In genomic region chr22:31284756-31285155, GRCh38 we compare ENCODE assay signal across 10 cellular contexts. TPM values are rescaled to one million over a fixed set of nuclear protein-coding genes. Genes with fewer than 3 reads are reported as not detected.
DNase-seq lines count a peak whose midpoint lies in the region; ATAC-seq, FAIRE-seq and TF ChIP-seq lines count a peak whose summit lies in the region.
"Had no signal": no experiment of that assay in that cellular context is flagged by ENCODE, and none has a peak within 500 bp of the region (broad histone marks: within the 10 kb centered on the region; RNA-seq: fewer than 3 reads in every experiment).

No MANE protein-coding gene starts in this region.

- CTCF ChIA-PET in CD4-positive, alpha-beta memory T cell (lab: Charles Lee; ENCODE audit: partially characterized antibody): interaction anchor here (0.9 to 2.5 kb wide), 5 partner anchors 10 to 73 kb away, joined by 3 to 27 read pairs (median 9); partner anchors contain the start of gene LIMK2
- CTCF ChIA-PET in H1 (lab: Charles Lee; ENCODE audit: partially characterized antibody): interaction anchor here (0.6 to 5.5 kb wide), 7 partner anchors 11 to 187 kb away, joined by 3 to 50 read pairs (median 5); no protein-coding TSS in a partner anchor

- H2AFZ ChIP-seq in H1 (ENCODE audit: low read length): no peak overlapping the region

- H2BK12ac ChIP-seq in H1 (ENCODE audit: low read depth, low read length): no peak overlapping the region

- H4K8ac ChIP-seq in H1 (ENCODE audit: extremely low read depth, insufficient read depth, low read length): no peak overlapping the region

- TF ChIP-seq RAD21 in H1 (IDR thresholded peaks at IDR 0.05 in 1 of 2, conservative IDR thresholded peaks at IDR 0.05 in 1 of 2; ENCODE audit: low read depth in 2 of 2, low read length in 2 of 2): no peak

- H2BK15ac ChIP-seq in H1 (ENCODE audit: low read length): 0 out of 2 replicates have a peak overlapping the region, but pooled peaks have one; percentile 23

- no peaks in the 10 kb centered on the region for H3K79me2 ChIP-seq in H1 (ENCODE audit: control insufficient read depth in 1 of 2, insufficient read depth in 2 of 2, low read length in 2 of 2)

- peaks cover 100% of the 10 kb centered on the region for H3K4me1 ChIP-seq in CD4-positive, alpha-beta memory T cell (ENCODE audit: insufficient read depth, low read length)
- H3K4me1 ChIP-seq in Peyer's patch: peaks cover 0 to 47% (median 28%) of the 10 kb centered on the region in 4 donors
- peaks cover 0 to 2% (median 0%) of the 10 kb centered on the region in 4 experiments; a peak in 2 of 7 replicates for H3K4me1 ChIP-seq in H1 (replicated peaks in 1 of 4; ENCODE audit: control insufficient read depth in 3 of 4, insufficient read depth in 4 of 4, low read length in 3 of 4)

- H2AK5ac ChIP-seq in H1 (ENCODE audit: low read depth, low read length): no peak overlapping the region

- no peak overlapping the region for H3K14ac ChIP-seq in H1 (ENCODE audit: insufficient read length)

- H2BK5ac ChIP-seq in H1 (ENCODE audit: low read depth, low read length): no peak overlapping the region

- no peak for TF ChIP-seq CTCF in Peyer's patch (IDR thresholded peaks at IDR 0.05)
- no peak for TF ChIP-seq CTCF in H1 (IDR thresholded peaks at IDR 0.05; ENCODE audit: control extremely low read depth in 1 of 3, insufficient read depth in 1 of 3, low read depth in 1 of 3, low read length in 3 of 3)
- no peak for TF ChIP-seq CTCF in progenitor cell of endocrine pancreas (IDR thresholded peaks at IDR 0.05; ENCODE audit: unreplicated experiment)

- TF ChIP-seq POLR2A in Peyer's patch (IDR thresholded peaks at IDR 0.05): no peak
- no peak for TF ChIP-seq POLR2A in H1 (IDR thresholded peaks at IDR 0.05; ENCODE audit: control extremely low read depth in 1 of 2, low read depth in 2 of 2, low read length in 2 of 2)
- TF ChIP-seq POLR2A in GM12892 (IDR thresholded peaks at IDR 0.05; ENCODE audit: low read depth, low read length): no peak

- H3K9me3 Mint-ChIP-seq in CD4-positive, alpha-beta memory T cell: peaks cover 0 to 2% (median 0%) of the 10 kb centered on the region in 8 donors
- H3K9me3 Mint-ChIP-seq in progenitor cell of endocrine pancreas (ENCODE audit: low read depth): no peaks in the 10 kb centered on the region

- no peak overlapping the region for H3K4ac ChIP-seq in H1 (replicated peaks; ENCODE audit: insufficient read length, low read depth, low read length)

- H3K56ac ChIP-seq in H1 (replicated peaks; ENCODE audit: insufficient read length, low read depth, low read length): no peak overlapping the region

- H3K18ac ChIP-seq in H1 (ENCODE audit: extremely low read depth, low read length): peak overlapping the region; percentile 34

- no peaks in the 10 kb centered on the region for H4K20me1 ChIP-seq in H1 (replicated peaks in 1 of 2; ENCODE audit: control insufficient read depth in 1 of 2, insufficient read depth in 2 of 2, low read length in 2 of 2)

- no peak overlapping the region for H3K4me2 ChIP-seq in H1 (ENCODE audit: insufficient read depth in 1 of 2, low read depth in 2 of 2, low read length in 2 of 2)

- POLR2A ChIA-PET in CD4-positive, alpha-beta memory T cell (lab: Charles Lee; ENCODE audit: partially characterized antibody): interaction anchor here (1.0 to 17.9 kb wide), 12 partner anchors 11 to 72 kb away, joined by 3 to 1203 read pairs (median 8); partner anchors contain the start of genes LIMK2, PATZ1 and PIK3IP1
- POLR2A ChIA-PET in H1 (lab: Charles Lee; ENCODE audit: partially characterized antibody): interaction anchor here (0.7 to 2.0 kb wide), 3 partner anchors 13 to 55 kb away, joined by 3 to 6 read pairs (median 4); no protein-coding TSS in a partner anchor

- H4K91ac ChIP-seq in H1 (replicated peaks; ENCODE audit: insufficient read length, low read length): no peak overlapping the region

- H3K27ac ChIP-seq in CD4-positive, alpha-beta memory T cell (ENCODE audit: low read depth, low read length): peak overlapping the region; percentile 68
- H3K27ac ChIP-seq in Peyer's patch (peak overlapping the region; percentile 93 to 100 (median 98)), H1 (ENCODE audit: low read depth, low read length) (no peak overlapping the region)

- H3K9ac ChIP-seq in H1 (replicated peaks in 1 of 4; ENCODE audit: extremely low read depth in 1 of 4, low read depth in 3 of 4, low read length in 3 of 4): peak overlapping the region in 1 of 4 experiments; percentile 17; a peak in 1 of 7 replicates

- DNase-seq in CD4-positive, alpha-beta memory T cell: no peak
- no peak for DNase-seq in Peyer's patch
- DNase-seq in H1 (ENCODE audit: low read depth in 1 of 2, low spot score in 2 of 2): no peak
- no peak for DNase-seq in progenitor cell of endocrine pancreas (ENCODE audit: low spot score, unreplicated experiment)
- DNase-seq in NCI-H526 treated with DMSO at 0.1 percent for 48 hours (lab: John Stamatoyannopoulos, UW): no peak
- DNase-seq in DMS53 (lab: John Stamatoyannopoulos, UW): no peak
- no peak for DNase-seq in GM12892 (ENCODE audit: insufficient read length)
- DNase-seq in left lobe of liver (ENCODE audit: low spot score): no peak
- DNase-seq: midbrain had no signal

- intact Hi-C loops in CD4-positive, alpha-beta memory T cell (cut with micrococcal nuclease): no loop called here

- WGBS in H1 (ENCODE audit: extremely low coverage in 1 of 2, insufficient coverage in 1 of 2, insufficient read length in 1 of 2, insufficient replicate concordance in 2 of 2, low coverage in 1 of 2, low lambda C conversion rate in 2 of 2, missing lambda C conversion rate in 1 of 2), 2 experiments: 73% methylated on average over 1 of the region's 3 CpGs; no CpG with 5 or more reads in 1 of the 2 experiments

- no peak overlapping the region for H2BK20ac ChIP-seq in H1 (ENCODE audit: low read length)

- no peak overlapping the region for H2BK120ac ChIP-seq in H1 (replicated peaks; ENCODE audit: low read depth, low read length)

- no peaks in the 10 kb centered on the region for H3K9me3 ChIP-seq in CD4-positive, alpha-beta memory T cell (ENCODE audit: control insufficient read depth in 1 of 2, low read length in 2 of 2)
- H3K9me3 ChIP-seq in Peyer's patch: no peaks in the 10 kb centered on the region
- no peaks in the 10 kb centered on the region for H3K9me3 ChIP-seq in H1 (ENCODE audit: insufficient read depth in 2 of 2, low read depth in 1 of 2, low read length in 1 of 2)

- H3K4me3 Mint-ChIP-seq in CD4-positive, alpha-beta memory T cell: peak overlapping the region; percentile 72 to 100 (median 88)
- H3K4me3 Mint-ChIP-seq in progenitor cell of endocrine pancreas (ENCODE audit: low read depth): no peak overlapping the region

- peaks cover 83% of the 10 kb centered on the region for H3K36me3 ChIP-seq in CD4-positive, alpha-beta memory T cell (ENCODE audit: insufficient read depth, low read length)
- peaks cover 0 to 89% (median 0%) of the 10 kb centered on the region in 3 donors for H3K36me3 ChIP-seq in Peyer's patch
- 0 out of 8 replicates have a peak, but pooled peaks cover 0 to 2% (median 0%) of the 10 kb centered on the region in 4 experiments for H3K36me3 ChIP-seq in H1 (ENCODE audit: control insufficient read depth in 2 of 4, insufficient read depth in 4 of 4, low read length in 3 of 4)

- H3K23ac ChIP-seq in H1 (ENCODE audit: insufficient read length): no peak overlapping the region

- peaks cover 81 to 94% of the 10 kb centered on the region in 2 donors for H3K36me3 Mint-ChIP-seq in CD4-positive, alpha-beta memory T cell
- H3K36me3 Mint-ChIP-seq in progenitor cell of endocrine pancreas (ENCODE audit: insufficient read depth): peaks cover 3% of the 10 kb centered on the region

- ATAC-seq in left lobe of liver: no peak

- no peaks in the 10 kb centered on the region for H3K23me2 ChIP-seq in H1 (ENCODE audit: low read depth, low read length)

- FAIRE-seq in H1 (lab: Jason Lieb, UNC) (no peak), GM12892 (lab: Jason Lieb, UNC) (no peak)
- FAIRE-seq: urothelium cell line had no signal

- peak overlapping the region; percentile 99 to 100 (median 100) for H3K27ac Mint-ChIP-seq in CD4-positive, alpha-beta memory T cell
- H3K27ac Mint-ChIP-seq in progenitor cell of endocrine pancreas: peak overlapping the region; percentile 90

- no peak overlapping the region for H4K5ac ChIP-seq in H1 (ENCODE audit: insufficient read length, low read depth, low read length)

- no peaks in the 10 kb centered on the region for H3K27me3 Mint-ChIP-seq in CD4-positive, alpha-beta memory T cell
- peaks cover 1% of the 10 kb centered on the region for H3K27me3 Mint-ChIP-seq in progenitor cell of endocrine pancreas

- peaks cover 69 to 100% (median 84%) of the 10 kb centered on the region in 4 donors for H3K4me1 Mint-ChIP-seq in CD4-positive, alpha-beta memory T cell
- H3K4me1 Mint-ChIP-seq in progenitor cell of endocrine pancreas (ENCODE audit: low read depth): peaks cover 19% of the 10 kb centered on the region

- no peaks in the 10 kb centered on the region for H3K79me1 ChIP-seq in H1 (ENCODE audit: low read depth, low read length)

- no peak for TF ChIP-seq EP300 in H1 (IDR thresholded peaks at IDR 0.05; ENCODE audit: borderline replicate concordance in 1 of 2, low read depth in 2 of 2, low read length in 2 of 2)

- H3K27me3 ChIP-seq in CD4-positive, alpha-beta memory T cell (ENCODE audit: insufficient read depth, low read length): no peaks in the 10 kb centered on the region
- no peaks in the 10 kb centered on the region for H3K27me3 ChIP-seq in Peyer's patch
- peaks cover 2 to 8% (median 4%) of the 10 kb centered on the region in 4 experiments; a peak in 4 of 7 replicates for H3K27me3 ChIP-seq in H1 (replicated peaks in 1 of 4; ENCODE audit: control insufficient read depth in 3 of 4, extremely low read depth in 1 of 4, insufficient read depth in 3 of 4, low read length in 3 of 4)

- peak overlapping the region; percentile 14 to 44 for H3K4me3 ChIP-seq in CD4-positive, alpha-beta memory T cell (ENCODE audit: low read length in 2 of 2)
- peak overlapping the region in 1 of 4 donors; percentile 12 for H3K4me3 ChIP-seq in Peyer's patch
- no peak overlapping the region for H3K4me3 ChIP-seq in H1 (ENCODE audit: extremely low read depth in 1 of 4, insufficient read depth in 2 of 4, low read depth in 3 of 4, low read length in 4 of 4)

RNA-seq across cellular contexts. Expression of gene PIK3IP1, which starts 7.5 kb away (rescaled TPM):
- 100 to 1,000 TPM; 399 to 411 TPM for total RNA-seq in CD4-positive, alpha-beta memory T cell
- 100 to 1,000 TPM; 418 to 473 TPM for polyA plus RNA-seq in CD4-positive, alpha-beta memory T cell
- total RNA-seq in Peyer's patch: 10 to 100 TPM; 23.7 to 60.2 (median 30.7) TPM
- 1.3 and 1.5 TPM in 2 replicates for total RNA-seq in H1 (2021; fragmentation: NEBNext Ultra II Directional; extraction: Animal tissue kit (Norgen Biotek cat#: 25700))
- polyA plus RNA-seq in H1 (2011; rRNA removed): 0.66 and 1.00 TPM in 2 replicates
- polyA plus RNA-seq in H1 (2011; cell fraction: cytosol; rRNA removed): 1.7 TPM
- 1.8 TPM for polyA plus RNA-seq in H1 (2011; cell fraction: nucleus; rRNA removed)
- polyA plus RNA-seq in H1 (2012, experiment 1 of 2): 0.94 to 1.4 TPM (median 1.2 TPM) in 4 replicates
- 0.79 TPM for polyA plus RNA-seq in H1 (2012, experiment 2 of 2)
- polyA plus RNA-seq in H1 (2013, experiment 1 of 2): 0.95 TPM
- polyA plus RNA-seq in H1 (2013, experiment 2 of 2): 1.3 TPM
- polyA minus RNA-seq in H1 (2011; rRNA and poly(A)+ RNA removed): 0.46 and 0.76 TPM in 2 replicates
- polyA minus RNA-seq in H1 (2011; cell fraction: cytosol; rRNA and poly(A)+ RNA removed): 2.1 TPM
- polyA minus RNA-seq in H1 (2011; cell fraction: nucleus; rRNA and poly(A)+ RNA removed): 3.9 TPM
- total RNA-seq in progenitor cell of endocrine pancreas: 6.2 and 7.6 TPM in 2 replicates
- 4.5 TPM for polyA plus RNA-seq in GM12892 (2012; ENCODE audit: missing spikeins)
- total RNA-seq in left lobe of liver: 3.2 TPM

Comparison
In these comparisons a context has a peak if more than half of its experiments do, and no peak if none do; other contexts are left out.
1. H3K4me3 ChIP-seq: peak in CD4-positive, alpha-beta memory T cell (2 of 2); none in H1 (0 of 4).
2. RNA of gene PIK3IP1, which starts 7.5 kb away (total RNA-seq): 399 to 411 TPM in CD4-positive, alpha-beta memory T cell; 23.7 to 60.2 TPM in Peyer's patch, 6.2 to 7.6 TPM in progenitor cell of endocrine pancreas, 3.2 TPM in left lobe of liver (single experiment) and 1.3 to 1.5 TPM in H1; every median in the first group is over 4 times any median in the second.